In the genomic region with DNA sequence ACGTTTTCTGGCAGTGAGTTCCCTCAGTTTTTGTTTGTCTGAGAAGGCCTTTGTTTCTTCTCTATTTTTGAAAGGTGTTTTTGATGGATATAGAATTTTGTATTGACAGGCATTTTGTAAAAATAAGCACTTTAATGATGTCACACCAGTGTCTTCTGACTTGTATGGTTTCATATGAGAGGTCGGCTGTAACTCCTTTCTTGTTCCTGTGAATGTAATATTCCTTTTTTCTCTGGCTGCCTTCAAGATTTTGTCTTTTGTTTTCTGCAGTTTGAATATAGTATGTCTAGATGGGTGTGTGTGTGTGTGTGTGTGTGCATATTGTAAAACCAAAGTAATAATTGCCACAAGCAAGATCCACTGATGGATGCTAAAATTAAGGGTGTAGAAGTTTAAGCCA, we compare ENCODE assay signal across 28 cellular contexts.
"Had no signal": no experiment of that assay in that cellular context is flagged by ENCODE, and none has a peak within 500 bp of the region (broad histone marks: within the 10 kb centered on the region; RNA-seq: fewer than 3 reads in every experiment).

No MANE protein-coding gene starts in this region.

- DNase-seq: colonic mucosa; cortex of kidney; dermis blood vessel endothelial cell; dorsolateral prefrontal cortex; effector CD4-positive, alpha-beta T cell; effector CD8-positive, alpha-beta T cell; effector memory CD4-positive, alpha-beta T cell; effector memory CD8-positive, alpha-beta T cell; endodermal cell; erythroblast; esophagus squamous epithelium; foreskin fibroblast; foreskin keratinocyte; foreskin melanocyte; gastrocnemius medialis; glutamatergic neuron; head of caudate nucleus; heart left ventricle; heart right ventricle had no signal

- FAIRE-seq: colon, endometrium, endothelial cell of umbilical vein, frontal cortex had no signal

- H3K27me3 ChIP-seq: colonic mucosa, dorsolateral prefrontal cortex, foreskin keratinocyte, heart left ventricle, heart right ventricle had no signal

- ATAC-seq: effector memory CD8-positive, alpha-beta T cell; esophagus mucosa; foreskin keratinocyte; gastrocnemius medialis; gastroesophageal sphincter; heart left ventricle; heart right ventricle had no signal

- H3K9me3 ChIP-seq: colonic mucosa, esophagus muscularis mucosa, esophagus squamous epithelium, gastrocnemius medialis, gastroesophageal sphincter, heart left ventricle had no signal

- H3K4me3 ChIP-seq: colonic mucosa, coronary artery, dorsolateral prefrontal cortex, esophagus muscularis mucosa, esophagus squamous epithelium, gastrocnemius medialis, gastroesophageal sphincter, heart left ventricle, heart right ventricle had no signal

- H3K4me1 ChIP-seq: colonic mucosa, esophagus muscularis mucosa, esophagus squamous epithelium, foreskin keratinocyte, gastrocnemius medialis, gastroesophageal sphincter, heart left ventricle, heart right ventricle had no signal

- H3K36me3 ChIP-seq: colonic mucosa, esophagus muscularis mucosa, esophagus squamous epithelium, gastrocnemius medialis, gastroesophageal sphincter, heart left ventricle, heart right ventricle had no signal

- H3K27ac ChIP-seq: colonic mucosa, coronary artery, dorsolateral prefrontal cortex, epithelial cell of prostate, esophagus muscularis mucosa, esophagus squamous epithelium, foreskin keratinocyte, gastrocnemius medialis, gastroesophageal sphincter, heart left ventricle, heart right ventricle had no signal
